1 cellular context compared by ENCODE assay signal in genomic region chr3:160948273-160948672, GRCh38.
TF ChIP-seq lines count a peak whose summit lies in the region.

No MANE protein-coding gene starts in this region.

TF ChIP-seq in WTC11, 78 proteins besides CTCF, POLR2A, EP300 and RAD21 (continued from another document):
- TF ChIP-seq STAT6 (CRISPR knock-in tag; conservative IDR thresholded peaks at IDR 0.05; ENCODE audit: low read depth): no peak
- TF ChIP-seq, protein P1, sequence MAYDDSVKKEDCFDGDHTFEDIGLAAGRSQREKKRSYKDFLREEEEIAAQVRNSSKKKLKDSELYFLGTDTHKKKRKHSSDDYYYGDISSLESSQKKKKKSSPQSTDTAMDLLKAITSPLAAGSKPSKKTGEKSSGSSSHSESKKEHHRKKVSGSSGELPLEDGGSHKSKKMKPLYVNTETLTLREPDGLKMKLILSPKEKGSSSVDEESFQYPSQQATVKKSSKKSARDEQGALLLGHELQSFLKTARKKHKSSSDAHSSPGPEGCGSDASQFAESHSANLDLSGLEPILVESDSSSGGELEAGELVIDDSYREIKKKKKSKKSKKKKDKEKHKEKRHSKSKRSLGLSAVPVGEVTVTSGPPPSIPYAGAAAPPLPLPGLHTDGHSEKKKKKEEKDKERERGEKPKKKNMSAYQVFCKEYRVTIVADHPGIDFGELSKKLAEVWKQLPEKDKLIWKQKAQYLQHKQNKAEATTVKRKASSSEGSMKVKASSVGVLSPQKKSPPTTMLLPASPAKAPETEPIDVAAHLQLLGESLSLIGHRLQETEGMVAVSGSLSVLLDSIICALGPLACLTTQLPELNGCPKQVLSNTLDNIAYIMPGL (CRISPR knock-in tag; IDR thresholded peaks at IDR 0.05): no peak
- no peak for TF ChIP-seq ERG (CRISPR knock-in tag; IDR thresholded peaks at IDR 0.05)
- no peak for TF ChIP-seq ZNF138 (CRISPR knock-in tag; conservative IDR thresholded peaks at IDR 0.05)
- TF ChIP-seq ATF6 (CRISPR knock-in tag; IDR thresholded peaks at IDR 0.05): no peak
- TF ChIP-seq ETV6 (CRISPR knock-in tag; IDR thresholded peaks at IDR 0.05): no peak
- TF ChIP-seq ARID4B (CRISPR knock-in tag; IDR thresholded peaks at IDR 0.05; ENCODE audit: borderline replicate concordance): no peak
TF ChIP-seq in WTC11: peak in this region for 0.
